8 cellular contexts compared by ENCODE assay signal in genomic region chr19:42301646-42302204, GRCh38. TPM values are rescaled to one million over a fixed set of nuclear protein-coding genes. Genes with fewer than 3 reads are reported as not detected.
DNase-seq lines count a peak whose midpoint lies in the region; ATAC-seq, FAIRE-seq and TF ChIP-seq lines count a peak whose summit lies in the region.

Gene PRR19, plus strand, starts transcription at chr19:42302132. Its CDS starts 7,453 bp downstream, at chr19:42309585.

- peak within 1 kb of the TSS; percentile 83 for H3K4me3 Mint-ChIP-seq in activated CD4-positive, alpha-beta T cell treated with anti-CD3 and anti-CD28 coated beads for 36 hours

- no peak for TF ChIP-seq CTCF in Loucy (conservative IDR thresholded peaks at IDR 0.05; ENCODE audit: low read length)
- TF ChIP-seq CTCF in brain microvascular endothelial cell (IDR thresholded peaks at IDR 0.05; ENCODE audit: low read depth, low read length, missing control alignments), result no peak
- TF ChIP-seq CTCF in HepG2 (CRISPR knock-in tag; IDR thresholded peaks at IDR 0.05), result no peak

- H3K4me1 ChIP-seq in Loucy (ENCODE audit: insufficient read depth, low read length, poor library complexity, severe bottlenecking), result peaks cover 21% of the 10 kb centered on the region
- peaks cover 28% of the 10 kb centered on the region for H3K4me1 ChIP-seq in HepG2 (ENCODE audit: insufficient read depth, low read length)
- H3K4me1 ChIP-seq in thymus (ENCODE audit: control insufficient read depth, insufficient read depth, low read length), result peaks cover 16% of the 10 kb centered on the region

- ATAC-seq in activated CD4-positive, alpha-beta T cell treated with anti-CD3 and anti-CD28 coated beads for 36 hours, result peak; percentile 25
- ATAC-seq in HepG2 (peak; percentile 40), HG03457 (IDR thresholded peaks at IDR 0.05; ENCODE audit: unreplicated experiment) (no peak)

- BruUV-seq in HepG2 (replicated peaks; lab: Mats Ljungman, UMichigan), result no TSS peak

- WGBS in HepG2 (ENCODE audit: low lambda C conversion rate), result 42% methylated on average over 2 of the region's 21 CpGs
- 6% methylated on average over 21 of the region's 21 CpGs for WGBS in thymus

- peak within 1 kb of the TSS; percentile 95 for H3K4me2 ChIP-seq in Loucy (ENCODE audit: low read depth, low read length, poor library complexity, severe bottlenecking)
- peak within 1 kb of the TSS; percentile 89 for H3K4me2 ChIP-seq in HepG2 (ENCODE audit: low read depth, low read length)

- in situ Hi-C loops in brain microvascular endothelial cell (cut with HindIII; ENCODE audit: low pct_ligation_motif_present, low sequenced_read_pairs) (no loop called here), HepG2 (cut with HindIII; ENCODE audit: extremely low pct_ligation_motif_present, low pct_unique_long_range_greater_than_20kb) (no loop called here)

- TF ChIP-seq EP300 in HepG2 (IDR thresholded peaks at IDR 0.05; ENCODE audit: low read depth in 2 of 2, low read length in 2 of 2) (no peak), HepG2 (CRISPR knock-in tag; IDR thresholded peaks at IDR 0.05; ENCODE audit: borderline replicate concordance) (no peak)

- intact Hi-C loops in activated CD4-positive, alpha-beta T cell treated with anti-CD3 and anti-CD28 coated beads for 36 hours (cut with DNase I, micrococcal nuclease), result loop anchor here (1.0 to 2.0 kb wide), 11 partner anchors 12 to 226 kb away; partner anchors contain the start of genes GSK3A (in 2 of the 2), DEDD2 (in 1 of the 2), MEGF8 (in 1 of the 2) and POU2F2 (in 1 of the 2)
- intact Hi-C loops in HepG2 (cut with micrococcal nuclease; ENCODE audit: unreplicated experiment), result loop anchor here (2.0 kb wide), 1 partner anchor 23 kb away; the partner anchor contains the start of gene MEGF8

- H2AFZ ChIP-seq in Loucy (ENCODE audit: low read length) (peak within 1 kb of the TSS; percentile 88), HepG2 (ENCODE audit: low read length) (no peak within 1 kb of the TSS)

- no peak for TF ChIP-seq RAD21 in HepG2 (CRISPR knock-in tag; IDR thresholded peaks at IDR 0.05)

- CTCF ChIA-PET in activated CD4-positive, alpha-beta T cell treated with anti-CD3 and anti-CD28 coated beads for 36 hours (lab: Charles Lee), result interaction anchor here (0.6 to 1.3 kb wide), 6 partner anchors 22 to 766 kb away, joined by 3 to 6 read pairs (median 4); partner anchors contain the start of gene GSK3A
- CTCF ChIA-PET in HepG2 (lab: Yijun Ruan, JAX; ENCODE audit: low intra/inter-chr PET ratio, low total read pairs), result no interaction called here

- no peak for FAIRE-seq in HepG2 (lab: Jason Lieb, UNC)

- peaks cover 2% of the 10 kb centered on the region for H3K36me3 Mint-ChIP-seq in activated CD4-positive, alpha-beta T cell treated with anti-CD3 and anti-CD28 coated beads for 36 hours (ENCODE audit: low read depth)

- no peaks in the 10 kb centered on the region for H4K20me1 ChIP-seq in Loucy (ENCODE audit: insufficient read depth, low read length, poor library complexity, severe bottlenecking)
- H4K20me1 ChIP-seq in HepG2 (ENCODE audit: insufficient read depth, low read length), result no peaks in the 10 kb centered on the region

- peak within 1 kb of the TSS; percentile 85 for H3K27ac Mint-ChIP-seq in activated CD4-positive, alpha-beta T cell treated with anti-CD3 and anti-CD28 coated beads for 36 hours

- no peaks in the 10 kb centered on the region for H3F3A ChIP-seq in Loucy (ENCODE audit: low read depth)

- H3K9ac ChIP-seq in Loucy (ENCODE audit: low read depth, low read length, poor library complexity, severe bottlenecking) (peak within 1 kb of the TSS; percentile 87), HepG2 (ENCODE audit: insufficient read depth, low read depth, low read length) (peak within 1 kb of the TSS; percentile 64)

- H3K9me2 ChIP-seq in Loucy (replicated peaks; ENCODE audit: low read depth, low read length), result no peaks in the 10 kb centered on the region

- no peaks in the 10 kb centered on the region for H3K9me3 ChIP-seq in Loucy (ENCODE audit: insufficient read depth, low read depth, low read length)
- no peaks in the 10 kb centered on the region for H3K9me3 ChIP-seq in HepG2 (ENCODE audit: low read length)
- H3K9me3 ChIP-seq in thymus (ENCODE audit: control insufficient read depth), result peaks cover under 1% of the 10 kb centered on the region

- H3K4me3 ChIP-seq in Loucy (ENCODE audit: low read length, poor library complexity, severe bottlenecking) (peak within 1 kb of the TSS; percentile 79), brain microvascular endothelial cell (ENCODE audit: low read depth, low read length) (peak within 1 kb of the TSS; percentile 80), HepG2 (replicated peaks in 1 of 3; ENCODE audit: insufficient read depth in 1 of 3, low read depth in 2 of 3, low read length in 3 of 3) (peak within 1 kb of the TSS; percentile 58 to 81 (median 77)), thymus (ENCODE audit: low read length) (peak within 1 kb of the TSS; percentile 87)

- H3K27ac ChIP-seq in brain microvascular endothelial cell, result no peak within 1 kb of the TSS
- peak within 1 kb of the TSS; percentile 43 for H3K27ac ChIP-seq in HepG2 (ENCODE audit: extremely low read length, insufficient read depth, low read length)
- H3K27ac ChIP-seq in thymus (ENCODE audit: low read depth), result peak within 1 kb of the TSS; percentile 71

- H3K36me3 ChIP-seq in Loucy (ENCODE audit: insufficient read depth, low read length) (no peaks in the 10 kb centered on the region; the same call in 1 of the 2 replicates), brain microvascular endothelial cell (replicated peaks) (peaks cover 4% of the 10 kb centered on the region), HepG2 (replicated peaks in 1 of 2; ENCODE audit: control insufficient read depth in 1 of 2, insufficient read depth in 2 of 2, low read length in 2 of 2) (0 out of 5 replicates have a peak, but pooled peaks cover 0 to 8% of the 10 kb centered on the region in 2 experiments), thymus (ENCODE audit: control insufficient read depth, insufficient read depth) (peaks cover 12% of the 10 kb centered on the region)

- no peaks in the 10 kb centered on the region for H3K27me3 Mint-ChIP-seq in activated CD4-positive, alpha-beta T cell treated with anti-CD3 and anti-CD28 coated beads for 36 hours

- POLR2A ChIA-PET in activated CD4-positive, alpha-beta T cell treated with anti-CD3 and anti-CD28 coated beads for 36 hours (lab: Charles Lee), result interaction anchor here (0.9 to 1.0 kb wide), 3 partner anchors 19 to 59 kb away, joined by 3 to 4 read pairs (median 4); partner anchors contain the start of gene GSK3A
- POLR2A ChIA-PET in HepG2 (lab: Yijun Ruan, JAX), result interaction anchor here (0.7 to 1.9 kb wide), 9 partner anchors 12 to 1083 kb away, joined by 3 to 15 read pairs (median 5); partner anchors contain the start of gene GSK3A

- DNase-seq in activated CD4-positive, alpha-beta T cell treated with anti-CD3 and anti-CD28 coated beads for 36 hours, result peak; percentile 50
- no peak for DNase-seq in activated CD4-positive, alpha-beta T cell treated with anti-CD3 and anti-CD28 coated beads for 4 hours
- DNase-seq in brain microvascular endothelial cell (no peak), HepG2 (ENCODE audit: low spot score) (no peak), DMS153 treated with DMSO at 0.1 percent for 48 hours (lab: John Stamatoyannopoulos, UW; ENCODE audit: unreplicated experiment) (no peak)

- peaks cover 19% of the 10 kb centered on the region for H3K4me1 Mint-ChIP-seq in activated CD4-positive, alpha-beta T cell treated with anti-CD3 and anti-CD28 coated beads for 36 hours

- H3K79me2 ChIP-seq in Loucy (ENCODE audit: insufficient read depth, low read length) (peaks cover 23% of the 10 kb centered on the region), HepG2 (ENCODE audit: insufficient read depth, low read length) (no peaks in the 10 kb centered on the region)

- H3K27me3 ChIP-seq in Loucy (ENCODE audit: insufficient read depth, low read length, poor library complexity, severe bottlenecking) (no peaks in the 10 kb centered on the region), brain microvascular endothelial cell (replicated peaks) (no peaks in the 10 kb centered on the region), HepG2 (ENCODE audit: control insufficient read depth in 1 of 2, insufficient read depth in 2 of 2, low read length in 2 of 2) (no peaks in the 10 kb centered on the region), thymus (ENCODE audit: control insufficient read depth, insufficient read depth) (no peaks in the 10 kb centered on the region)

- TF ChIP-seq POLR2A in HepG2 (IDR thresholded peaks at IDR 0.05; ENCODE audit: insufficient read depth in 1 of 2, low read depth in 2 of 2, low read length in 2 of 2), result no peak

- no peaks in the 10 kb centered on the region for H3K9me3 Mint-ChIP-seq in activated CD4-positive, alpha-beta T cell treated with anti-CD3 and anti-CD28 coated beads for 36 hours (ENCODE audit: low read depth)

RNA-seq across cellular contexts. Expression of gene PRR19, which starts in this region (rescaled TPM):
- total RNA-seq in activated CD4-positive, alpha-beta T cell treated with anti-CD3 and anti-CD28 coated beads for 36 hours, result 1 to 10 TPM in 1 of 2 experiments, under 1 TPM in 1; 0.63 to 1.0 TPM
- total RNA-seq in HepG2 (2016; rRNA removed; fragmentation: Illumina TruSeq; extraction: Trizol), result 0.33 and 0.38 TPM in 2 replicates
- total RNA-seq in HepG2 (2016; cell fraction: cytosol; rRNA removed; fragmentation: Illumina TruSeq; extraction: Trizol; ENCODE audit: low read depth), result not detected in 2 replicates
- total RNA-seq in HepG2 (2016; cell fraction: insoluble cytoplasmic fraction; rRNA removed; fragmentation: Illumina TruSeq; extraction: Trizol), result 0.28 and 0.43 TPM in 2 replicates
- 0.14 and 0.43 TPM in 2 replicates for total RNA-seq in HepG2 (2016; cell fraction: membrane; rRNA removed; fragmentation: Illumina TruSeq; extraction: Trizol)
- total RNA-seq in HepG2 (2016; cell fraction: nucleus; rRNA removed; fragmentation: Illumina TruSeq; extraction: Trizol), result 0.50 TPM in 1 of 2 replicates, not detected in the other
- polyA plus RNA-seq in HepG2 (2011; rRNA removed) (0.21 and 0.26 TPM in 2 replicates), thymus (0.78 TPM)
- 0.23 and 0.34 TPM in 2 replicates for polyA plus RNA-seq in HepG2 (2011; cell fraction: cytosol; rRNA removed)
- polyA plus RNA-seq in HepG2 (2011; cell fraction: nucleus; rRNA removed), result 0.43 and 0.80 TPM in 2 replicates
- 0.51 TPM in 1 of 2 replicates, not detected in the other for polyA plus RNA-seq in HepG2 (2012)
- polyA plus RNA-seq in HepG2 (2016; cell fraction: cytosol; fragmentation: Illumina TruSeq; extraction: Trizol; ENCODE audit: low read depth), result 0.21 and 0.22 TPM in 2 replicates
- 0.69 and 0.88 TPM in 2 replicates for polyA plus RNA-seq in HepG2 (2016; cell fraction: insoluble cytoplasmic fraction; fragmentation: Illumina TruSeq; extraction: Trizol; ENCODE audit: low read depth)
- 0.19 and 0.38 TPM in 2 replicates for polyA plus RNA-seq in HepG2 (2016; cell fraction: membrane; fragmentation: Illumina TruSeq; extraction: Trizol; ENCODE audit: low read depth)
- 0.57 and 1.5 TPM in 2 replicates for polyA plus RNA-seq in HepG2 (2016; cell fraction: nucleus; fragmentation: Illumina TruSeq; extraction: Trizol; ENCODE audit: insufficient read depth, low read depth)
- polyA minus RNA-seq in HepG2 (2011; rRNA and poly(A)+ RNA removed; ENCODE audit: low replicate concordance), result 0.94 and 1.4 TPM in 2 replicates
- 0.88 TPM in 1 of 2 replicates, not detected in the other for polyA minus RNA-seq in HepG2 (2011; cell fraction: cytosol; rRNA and poly(A)+ RNA removed)
- polyA minus RNA-seq in HepG2 (2011; cell fraction: nucleus; rRNA and poly(A)+ RNA removed), result 0.25 TPM in 1 of 2 replicates, not detected in the other
